14 cellular contexts compared by ENCODE assay signal in genomic region chr12:104472748-104473147, GRCh38. TPM values are rescaled to one million over a fixed set of nuclear protein-coding genes. Genes with fewer than 3 reads are reported as not detected.
DNase-seq lines count a peak whose midpoint lies in the region; ATAC-seq and TF ChIP-seq lines count a peak whose summit lies in the region.
"Had no signal": no experiment of that assay in that cellular context is flagged by ENCODE, and none has a peak within 500 bp of the region (broad histone marks: within the 10 kb centered on the region; RNA-seq: fewer than 3 reads in every experiment).

No MANE protein-coding gene starts in this region.

- CTCF ChIA-PET in activated CD4-positive, alpha-beta T cell treated with anti-CD3 and anti-CD28 coated beads, Interleukin-2, amount 10 ng/mL, durations not matched to agents 7 days and 5 days (lab: Charles Lee), result interaction anchor here (0.6 to 1.3 kb wide), 6 partner anchors 11 to 72 kb away, joined by 3 to 5 read pairs (median 4); partner anchors contain the start of gene CHST11

- POLR2A ChIA-PET in activated CD4-positive, alpha-beta T cell treated with anti-CD3 and anti-CD28 coated beads, Interleukin-2, amount 10 ng/mL, durations not matched to agents 7 days and 5 days (lab: Charles Lee), result interaction anchor here (1.5 kb wide), 1 partner anchor 22 kb away, joined by 3 read pairs; no protein-coding TSS in a partner anchor

- H3K9me3 ChIP-seq in KOPT-K1 (ENCODE audit: insufficient read depth, low read length, poor library complexity, severe bottlenecking) (no peaks in the 10 kb centered on the region), osteoblast (ENCODE audit: low read depth, low read length) (no peaks in the 10 kb centered on the region)
- H3K9me3 ChIP-seq: left ventricle myocardium inferior had no signal

- H3K27me3 Mint-ChIP-seq in activated CD4-positive, alpha-beta T cell treated with anti-CD3 and anti-CD28 coated beads, Interleukin-2, amount 10 ng/mL, durations not matched to agents 7 days and 5 days, result no peaks in the 10 kb centered on the region
- H3K27me3 Mint-ChIP-seq in activated naive CD8-positive, alpha-beta T cell, result no peaks in the 10 kb centered on the region
- H3K27me3 Mint-ChIP-seq: type B pancreatic cell had no signal

- no peaks in the 10 kb centered on the region for H3K27me3 ChIP-seq in osteoblast (ENCODE audit: insufficient read depth, low read length)

- H3K4me3 ChIP-seq in osteoblast (ENCODE audit: insufficient read depth, low read length), result no peak overlapping the region
- H3K4me3 ChIP-seq: left ventricle myocardium inferior had no signal

- no peak for DNase-seq in activated CD4-positive, alpha-beta T cell treated with anti-CD3 and anti-CD28 coated beads, Interleukin-2, amount 10 ng/mL, durations not matched to agents 7 days and 5 days
- DNase-seq in activated CD4-positive, alpha-beta T cell treated with anti-CD3 and anti-CD28 coated beads for 48 hours, result no peak
- DNase-seq in osteoblast (ENCODE audit: insufficient read length, low spot score, missing footprints) (no peak), mesenteric fat pad (ENCODE audit: low spot score) (no peak), medulla oblongata (ENCODE audit: extremely low spot score) (no peak)
- DNase-seq: activated CD4-positive, CD25-positive, alpha-beta regulatory T cell treated with anti-CD3 and anti-CD28 coated beads, Interleukin-2, amount 50 U/mL, for 72 hours; Kasumi-1; left ventricle myocardium inferior; NCI-H1436; small intestine had no signal

- H3K27ac ChIP-seq in KOPT-K1 (ENCODE audit: low read depth, low read length, poor library complexity, severe bottlenecking) (peak overlapping the region; percentile 96), osteoblast (ENCODE audit: low read depth, low read length) (no peak overlapping the region)
- H3K27ac ChIP-seq: left ventricle myocardium inferior had no signal

- TF ChIP-seq CTCF in osteoblast (IDR thresholded peaks at IDR 0.05; ENCODE audit: extremely low read depth, low read depth, low read length), result no peak

- H3K79me2 ChIP-seq in osteoblast (ENCODE audit: insufficient read depth, low read length), result peaks cover 75% of the 10 kb centered on the region

- peak overlapping the region; percentile 62 for H3K4me2 ChIP-seq in osteoblast (ENCODE audit: insufficient read depth, low read length)

- peaks cover 17% of the 10 kb centered on the region for H3K9me3 Mint-ChIP-seq in activated CD4-positive, alpha-beta T cell treated with anti-CD3 and anti-CD28 coated beads, Interleukin-2, amount 10 ng/mL, durations not matched to agents 7 days and 5 days
- H3K9me3 Mint-ChIP-seq in activated naive CD8-positive, alpha-beta T cell (ENCODE audit: low read depth), result peaks cover 5% of the 10 kb centered on the region

- no peak overlapping the region for H2AFZ ChIP-seq in osteoblast (ENCODE audit: low read length)

- peaks cover 10% of the 10 kb centered on the region for H3K36me3 ChIP-seq in KOPT-K1 (ENCODE audit: insufficient read depth, low read length)
- H3K36me3 ChIP-seq in osteoblast (ENCODE audit: insufficient read depth, low read length), result no peaks in the 10 kb centered on the region
- H3K36me3 ChIP-seq: left ventricle myocardium inferior had no signal

- ATAC-seq in HG03196 (IDR thresholded peaks at IDR 0.05; ENCODE audit: unreplicated experiment), result no peak

- H3K27ac Mint-ChIP-seq in activated CD4-positive, alpha-beta T cell treated with anti-CD3 and anti-CD28 coated beads, Interleukin-2, amount 10 ng/mL, durations not matched to agents 7 days and 5 days, result peak overlapping the region; percentile 70
- H3K27ac Mint-ChIP-seq in activated naive CD8-positive, alpha-beta T cell, result peak overlapping the region; percentile 58
- H3K27ac Mint-ChIP-seq: type B pancreatic cell had no signal

- peaks cover 13% of the 10 kb centered on the region for H3K4me1 ChIP-seq in osteoblast (ENCODE audit: insufficient read depth, low read length)

- H3K36me3 Mint-ChIP-seq in activated CD4-positive, alpha-beta T cell treated with anti-CD3 and anti-CD28 coated beads, Interleukin-2, amount 10 ng/mL, durations not matched to agents 7 days and 5 days (ENCODE audit: low read depth), result peaks cover 44% of the 10 kb centered on the region
- peaks cover 10% of the 10 kb centered on the region for H3K36me3 Mint-ChIP-seq in activated naive CD8-positive, alpha-beta T cell

- H3K4me3 Mint-ChIP-seq in activated CD4-positive, alpha-beta T cell treated with anti-CD3 and anti-CD28 coated beads, Interleukin-2, amount 10 ng/mL, durations not matched to agents 7 days and 5 days, result no peak overlapping the region
- no peak overlapping the region for H3K4me3 Mint-ChIP-seq in activated naive CD8-positive, alpha-beta T cell
- H3K4me3 Mint-ChIP-seq: type B pancreatic cell had no signal

- H3K4me1 Mint-ChIP-seq in activated CD4-positive, alpha-beta T cell treated with anti-CD3 and anti-CD28 coated beads, Interleukin-2, amount 10 ng/mL, durations not matched to agents 7 days and 5 days, result peaks cover 85% of the 10 kb centered on the region
- peaks cover 79% of the 10 kb centered on the region for H3K4me1 Mint-ChIP-seq in activated naive CD8-positive, alpha-beta T cell (ENCODE audit: low read depth)

- no peaks in the 10 kb centered on the region for H4K20me1 ChIP-seq in osteoblast (ENCODE audit: insufficient read depth, low read length)

RNA-seq across cellular contexts. Expression of gene CHST11, which starts 16.0 kb away (rescaled TPM):
- total RNA-seq in activated CD4-positive, alpha-beta T cell treated with anti-CD3 and anti-CD28 coated beads, Interleukin-2, amount 10 ng/mL, durations not matched to agents 7 days and 5 days, result 10 to 100 TPM; 56.4 to 56.6 TPM
- total RNA-seq in osteoblast (23.0 and 24.6 TPM in 2 replicates), mesenteric fat pad (15.4 TPM)
